19 cellular contexts compared by ENCODE assay signal in genomic region chr12:130126023-130126432, GRCh38. TPM values are rescaled to one million over a fixed set of nuclear protein-coding genes. Genes with fewer than 3 reads are reported as not detected.
DNase-seq lines count a peak whose midpoint lies in the region; TF ChIP-seq lines count a peak whose summit lies in the region.
"Had no signal": no experiment of that assay in that cellular context is flagged by ENCODE, and none has a peak within 500 bp of the region (broad histone marks: within the 10 kb centered on the region; RNA-seq: fewer than 3 reads in every experiment).

No MANE protein-coding gene starts in this region.

- peaks cover 2% of the 10 kb centered on the region; the same call in 1 of the 2 replicates for H3K27me3 ChIP-seq in H7 (ENCODE audit: control insufficient read depth, insufficient read depth, low read length)
- peaks cover 10% of the 10 kb centered on the region for H3K27me3 ChIP-seq in endodermal cell (ENCODE audit: control insufficient read depth, insufficient read depth, low read length, poor library complexity, severe bottlenecking)
- H3K27me3 ChIP-seq: tibial nerve had no signal

- no peak overlapping the region for H3K4me3 Mint-ChIP-seq in endodermal cell
- H3K4me3 Mint-ChIP-seq: activated naive CD4-positive, alpha-beta T cell treated with anti-CD3 and anti-CD28 coated beads, Interleukin-2, amount 50 U/mL, for 24 hours had no signal

- H3K27ac Mint-ChIP-seq in endodermal cell = no peak overlapping the region

- no peaks in the 10 kb centered on the region for H3K36me3 Mint-ChIP-seq in endodermal cell (ENCODE audit: low read depth)
- H3K36me3 Mint-ChIP-seq: activated naive CD4-positive, alpha-beta T cell treated with anti-CD3 and anti-CD28 coated beads, Interleukin-2, amount 50 U/mL, for 24 hours had no signal

- H3K27ac ChIP-seq in endodermal cell (ENCODE audit: low read depth, low read length) = no peak overlapping the region
- peak overlapping the region in 18 of 21 experiments; percentile 5 to 89 (median 62) for H3K27ac ChIP-seq in skin epidermis
- no peak overlapping the region for H3K27ac ChIP-seq in substantia nigra (ENCODE audit: low read depth, low read length, poor library complexity, severe bottlenecking)
- H3K27ac ChIP-seq: VCaP had no signal

- peak; percentile 81 for DNase-seq in H7
- DNase-seq in endodermal cell = peak; percentile 84
- DNase-seq in islet precursor cell = peak; percentile 72
- DNase-seq in NCI-H1417 (lab: John Stamatoyannopoulos, UW) = no peak
- DNase-seq in NCI-H1092 (lab: John Stamatoyannopoulos, UW) = no peak
- DNase-seq in KG1 (lab: John Stamatoyannopoulos, UW) = no peak
- DNase-seq in substantia nigra (lab: John Stamatoyannopoulos, UW) = no peak
- DNase-seq: AML-193; DMS 273 treated with DMSO at 0.1 percent for 48 hours; effector memory CD4-positive, alpha-beta T cell; kidney; NCI-H187 treated with DMSO at 0.1 percent for 48 hours; NCI-H524; stimulated activated CD4-positive, alpha-beta T cell treated with anti-CD3 and anti-CD28 coated beads, Interleukin-2, amount 100 ng/mL, for 24 hours had no signal

- H3K36me3 ChIP-seq in H7 (replicated peaks; ENCODE audit: control insufficient read depth, insufficient read depth, low read length) (no peaks in the 10 kb centered on the region), endodermal cell (ENCODE audit: control insufficient read depth, insufficient read depth, low read length) (no peaks in the 10 kb centered on the region)
- H3K36me3 ChIP-seq: gastrocnemius medialis, tibial nerve had no signal

- H3K9me3 ChIP-seq in endodermal cell (ENCODE audit: control insufficient read depth, low read length) = no peaks in the 10 kb centered on the region
- H3K9me3 ChIP-seq: gastrocnemius medialis had no signal

- H3K4me3 ChIP-seq in H7 (ENCODE audit: insufficient read depth, low read depth, low read length) = no peak overlapping the region
- H3K4me3 ChIP-seq in endodermal cell (ENCODE audit: low read length) = no peak overlapping the region
- no peak overlapping the region for H3K4me3 ChIP-seq in skin epidermis
- H3K4me3 ChIP-seq: gastrocnemius medialis, tibial nerve had no signal

- no peak overlapping the region for H3K9ac ChIP-seq in endodermal cell (ENCODE audit: extremely low read depth, low read length, poor library complexity, severe bottlenecking)

- peak; percentile 48 for TF ChIP-seq CTCF in endodermal cell (conservative IDR thresholded peaks at IDR 0.05)

- H3K27me3 Mint-ChIP-seq in endodermal cell (ENCODE audit: insufficient read depth) = peaks cover 61% of the 10 kb centered on the region
- H3K27me3 Mint-ChIP-seq: activated naive CD4-positive, alpha-beta T cell treated with anti-CD3 and anti-CD28 coated beads, Interleukin-2, amount 50 U/mL, for 24 hours had no signal

- H3K9me3 Mint-ChIP-seq in endodermal cell = no peaks in the 10 kb centered on the region
- H3K9me3 Mint-ChIP-seq: activated naive CD4-positive, alpha-beta T cell treated with anti-CD3 and anti-CD28 coated beads, Interleukin-2, amount 50 U/mL, for 24 hours had no signal

- 89 to 92% methylated on average over 5 to 13 of the region's 13 CpGs for WGBS in endodermal cell (ENCODE audit: insufficient coverage in 1 of 2, insufficient read length in 1 of 2), 2 experiments

- H3K4me1 Mint-ChIP-seq in endodermal cell = no peaks in the 10 kb centered on the region
- H3K4me1 Mint-ChIP-seq: activated naive CD4-positive, alpha-beta T cell treated with anti-CD3 and anti-CD28 coated beads, Interleukin-2, amount 50 U/mL, for 24 hours had no signal

- no peaks in the 10 kb centered on the region for H3K4me1 ChIP-seq in endodermal cell (ENCODE audit: control insufficient read depth, insufficient read depth, low read length)
- H3K4me1 ChIP-seq: gastrocnemius medialis had no signal

RNA-seq across cellular contexts. Expression of gene FZD10, which starts 36.2 kb away (rescaled TPM):
- total RNA-seq in H7 (2014; rRNA removed; shearing (Covaris generic)) = 14.1 and 20.2 TPM in 2 replicates
- under 1 TPM in 1 of 2 donors, not detected in 1; 0.18 TPM for total RNA-seq in endodermal cell
- 80.9 TPM for polyA plus RNA-seq in endodermal cell (2013, experiment 1 of 2)
- 59.6 TPM for polyA plus RNA-seq in endodermal cell (2013, experiment 2 of 2)

Comparison
In these comparisons a context has a peak if more than half of its experiments do, and no peak if none do; other contexts are left out.
1. DNase-seq: peak in H7 (single experiment), endodermal cell (single experiment) and islet precursor cell (single experiment); none in NCI-H1417 (0 of 3), NCI-H1092 (single experiment), KG1 (single experiment) and substantia nigra (0 of 49).
2. H3K27ac ChIP-seq: peak in skin epidermis (18 of 21); none in endodermal cell (single experiment) and substantia nigra (single experiment).
3. RNA of gene FZD10, which starts 36.2 kb away (total RNA-seq): 14.1 to 20.2 TPM in H7; 0.18 TPM in endodermal cell; every median in the first group is over 10 times any median in the second.